In genomic region chr7:54180796-54181195, GRCh38 we compare ENCODE assay signal across 26 cellular contexts.
"Had no signal": no experiment of that assay in that cellular context is flagged by ENCODE, and none has a peak within 500 bp of the region (broad histone marks: within the 10 kb centered on the region; RNA-seq: fewer than 3 reads in every experiment).

No MANE protein-coding gene starts in this region.

- H3K27ac ChIP-seq: left ventricle myocardium inferior, ovary, right atrium auricular region, right lobe of liver, stomach, suprapubic skin, thoracic aorta, tibial nerve, vagina had no signal

- H3K27ac Mint-ChIP-seq: immature natural killer cell; memory B cell; naive thymus-derived CD4-positive, alpha-beta T cell; natural killer cell treated with Interleukin-12 subunit alpha and Interleukin-12 subunit beta and Interleukin-15 and Interleukin-18, amount 100 ng/mL, for 72 hours; progenitor cell of endocrine pancreas; stimulated activated memory B cell treated with anti-CD40 and anti-IgM and Interleukin-4, amounts not matched to agents 10 μg/mL and 1 μg/mL and 100 μg/mL, for 72 hours; type B pancreatic cell had no signal

- H3K4me1 ChIP-seq: left ventricle myocardium inferior, right atrium auricular region, right lobe of liver, stomach, suprapubic skin, tibial nerve, vagina had no signal

- H3K4me1 Mint-ChIP-seq: immature natural killer cell; memory B cell; naive thymus-derived CD4-positive, alpha-beta T cell; stimulated activated memory B cell treated with anti-CD40 and anti-IgM and Interleukin-4, amounts not matched to agents 10 μg/mL and 1 μg/mL and 100 μg/mL, for 72 hours had no signal

- H3K27me3 ChIP-seq: ovary, right atrium auricular region, right lobe of liver, stomach, suprapubic skin, tibial nerve, vagina had no signal

- ATAC-seq: mucosa of descending colon; naive thymus-derived CD4-positive, alpha-beta T cell; natural killer cell treated with Interleukin-12 subunit alpha and Interleukin-12 subunit beta and Interleukin-15 and Interleukin-18, amount 100 ng/mL, for 72 hours; right lobe of liver; stimulated activated memory B cell treated with anti-CD40 and anti-IgM and Interleukin-4, amounts not matched to agents 10 μg/mL and 1 μg/mL and 100 μg/mL, for 72 hours had no signal

- H3K27me3 Mint-ChIP-seq: memory B cell; naive thymus-derived CD4-positive, alpha-beta T cell; natural killer cell treated with Interleukin-12 subunit alpha and Interleukin-12 subunit beta and Interleukin-15 and Interleukin-18, amount 100 ng/mL, for 72 hours; progenitor cell of endocrine pancreas; stimulated activated memory B cell treated with anti-CD40 and anti-IgM and Interleukin-4, amounts not matched to agents 10 μg/mL and 1 μg/mL and 100 μg/mL, for 72 hours; type B pancreatic cell had no signal

- H3K4me2 ChIP-seq: smooth muscle cell had no signal

- H3K4me3 ChIP-seq: left ventricle myocardium inferior, lung, mucosa of descending colon, ovary, right atrium auricular region, right lobe of liver, smooth muscle cell, stomach, suprapubic skin, thoracic aorta, tibial nerve, vagina had no signal

- H3K36me3 ChIP-seq: left ventricle myocardium inferior, ovary, right atrium auricular region, right lobe of liver, stomach, suprapubic skin, thoracic aorta, tibial nerve, vagina had no signal

- H3K9me3 ChIP-seq: left ventricle myocardium inferior, ovary, right atrium auricular region, right lobe of liver, suprapubic skin, thoracic aorta, tibial nerve, vagina had no signal

- H3K36me3 Mint-ChIP-seq: memory B cell; stimulated activated memory B cell treated with anti-CD40 and anti-IgM and Interleukin-4, amounts not matched to agents 10 μg/mL and 1 μg/mL and 100 μg/mL, for 72 hours; type B pancreatic cell had no signal

- DNase-seq: hypothalamus; immature natural killer cell; left ventricle myocardium inferior; midbrain; mucosa of descending colon; naive thymus-derived CD4-positive, alpha-beta T cell; ovary; right lobe of liver; stimulated activated CD4-positive, alpha-beta T cell treated with anti-CD3 and anti-CD28 coated beads, Interleukin-1b, Interleukin-23, amount 100 ng/mL, for 48 hours; stimulated activated CD4-positive, alpha-beta T cell treated with anti-CD3 and anti-CD28 coated beads, Interleukin-2, amount 100 ng/mL, for 48 hours; stimulated activated CD4-positive, alpha-beta T cell treated with anti-CD3 and anti-CD28 coated beads, Interleukin-4, amount 100 ng/mL, for 4 hours; stimulated activated CD8-positive, alpha-beta memory T cell treated with anti-CD3 and anti-CD28 coated beads, Interleukin-4, amount 100 ng/mL, for 48 hours; stimulated activated naive CD4-positive, alpha-beta T cell treated with Interleukin-2 at 50 U/mL for 16 hours; stomach had no signal

- H3K4me3 Mint-ChIP-seq: immature natural killer cell; memory B cell; naive thymus-derived CD4-positive, alpha-beta T cell; natural killer cell treated with Interleukin-12 subunit alpha and Interleukin-12 subunit beta and Interleukin-15 and Interleukin-18, amount 100 ng/mL, for 72 hours; stimulated activated memory B cell treated with anti-CD40 and anti-IgM and Interleukin-4, amounts not matched to agents 10 μg/mL and 1 μg/mL and 100 μg/mL, for 72 hours; type B pancreatic cell had no signal
